10 cellular contexts compared by ENCODE assay signal in genomic region chr4:8394125-8394524, GRCh38. TPM values are rescaled to one million over a fixed set of nuclear protein-coding genes. Genes with fewer than 3 reads are reported as not detected.
DNase-seq lines count a peak whose midpoint lies in the region; ATAC-seq and TF ChIP-seq lines count a peak whose summit lies in the region.
"Had no signal": no experiment of that assay in that cellular context is flagged by ENCODE, and none has a peak within 500 bp of the region (broad histone marks: within the 10 kb centered on the region; RNA-seq: fewer than 3 reads in every experiment).

No MANE protein-coding gene starts in this region.

- H4K20me1 ChIP-seq in OCI-LY1 (ENCODE audit: insufficient read depth, low read length) (no peaks in the 10 kb centered on the region), fibroblast of lung (ENCODE audit: control insufficient read depth, extremely low read depth, insufficient read depth, low read length) (no peaks in the 10 kb centered on the region)

- H3K4me1 Mint-ChIP-seq in nephron = peaks cover 70% of the 10 kb centered on the region

- H3K9me2 ChIP-seq in OCI-LY1 (ENCODE audit: low read depth, low read length) = no peaks in the 10 kb centered on the region

- no peaks in the 10 kb centered on the region for H3K27me3 ChIP-seq in OCI-LY1 (ENCODE audit: insufficient read depth, low read length)
- no peaks in the 10 kb centered on the region for H3K27me3 ChIP-seq in fibroblast of lung (ENCODE audit: control insufficient read depth, insufficient read depth, low read length)
- H3K27me3 ChIP-seq in transverse colon = no peaks in the 10 kb centered on the region
- no peaks in the 10 kb centered on the region for H3K27me3 ChIP-seq in foreskin keratinocyte
- H3K27me3 ChIP-seq: cardiac muscle cell had no signal

- intact Hi-C loops in transverse colon (cut with DNase I; ENCODE audit: low total_unique reads) = loop anchor here (5.0 kb wide), 1 partner anchor 122 kb away; no protein-coding TSS in a partner anchor

- H3K36me3 Mint-ChIP-seq in nephron (ENCODE audit: low read depth) = peaks cover 41% of the 10 kb centered on the region

- H3K4me1 ChIP-seq in OCI-LY1 (ENCODE audit: insufficient read depth, low read length, severe bottlenecking) (peaks cover 93% of the 10 kb centered on the region), fibroblast of lung (ENCODE audit: control insufficient read depth, extremely low read depth, insufficient read depth, low read length) (peaks cover 21% of the 10 kb centered on the region), transverse colon (peaks cover 9 to 32% (median 16%) of the 10 kb centered on the region in 4 donors), foreskin keratinocyte (no peaks in the 10 kb centered on the region)

- H3K4me3 Mint-ChIP-seq in nephron = peak overlapping the region in 2 of 3 experiments; percentile 48 to 49

- H3K27me3 Mint-ChIP-seq in nephron (ENCODE audit: low read depth) = peaks cover 4% of the 10 kb centered on the region

- peaks cover 5% of the 10 kb centered on the region; the same call in 1 of the 2 replicates for H3F3A ChIP-seq in OCI-LY1 (ENCODE audit: insufficient read depth, low read length)

- H3K9me3 Mint-ChIP-seq in nephron = no peaks in the 10 kb centered on the region

- peak overlapping the region; percentile 100 for H3K27ac ChIP-seq in OCI-LY1 (ENCODE audit: low read depth, low read length, poor library complexity, severe bottlenecking)
- peak overlapping the region; percentile 22 for H3K27ac ChIP-seq in fibroblast of lung (ENCODE audit: insufficient read depth, low read length)
- H3K27ac ChIP-seq in transverse colon = peak overlapping the region; percentile 61 to 87 (median 78)
- H3K27ac ChIP-seq in foreskin keratinocyte = no peak overlapping the region
- H3K27ac ChIP-seq: cardiac muscle cell had no signal

- H3K9me3 ChIP-seq in OCI-LY1 (ENCODE audit: low read length) (no peaks in the 10 kb centered on the region), fibroblast of lung (ENCODE audit: control insufficient read depth, insufficient read depth, low read depth, low read length) (no peaks in the 10 kb centered on the region), transverse colon (no peaks in the 10 kb centered on the region)

- H3K4me2 ChIP-seq in OCI-LY1 (ENCODE audit: low read length) (peak overlapping the region; percentile 21; the same call in 1 of the 2 replicates), fibroblast of lung (ENCODE audit: extremely low read depth, insufficient read depth, low read length) (no peak overlapping the region)

- WGBS in transverse colon (ENCODE audit: low coverage in 1 of 2), 2 donors = 72 to 80% methylated on average over 6 to 18 of the region's 18 CpGs

- no peaks in the 10 kb centered on the region for H3K36me3 ChIP-seq in OCI-LY1 (ENCODE audit: insufficient read depth, low read length)
- peaks cover 3% of the 10 kb centered on the region for H3K36me3 ChIP-seq in fibroblast of lung (ENCODE audit: control insufficient read depth, insufficient read depth, low read length)
- H3K36me3 ChIP-seq in transverse colon = peaks cover 0 to 5% (median 2%) of the 10 kb centered on the region in 4 donors

- H3K79me2 ChIP-seq in OCI-LY1 (ENCODE audit: insufficient read depth, low read length) (no peaks in the 10 kb centered on the region), fibroblast of lung (ENCODE audit: control insufficient read depth, insufficient read depth, low read length) (no peaks in the 10 kb centered on the region)

- H3K4me3 ChIP-seq in OCI-LY1 (ENCODE audit: low read depth, low read length, poor library complexity, severe bottlenecking) (no peak overlapping the region), fibroblast of lung (replicated peaks in 1 of 4; ENCODE audit: control extremely low read depth in 1 of 4, insufficient read depth in 1 of 4, low read depth in 3 of 4, low read length in 4 of 4) (no peak overlapping the region), transverse colon (no peak overlapping the region)
- H3K4me3 ChIP-seq: cardiac muscle cell had no signal

- no peak for TF ChIP-seq EP300 in transverse colon (IDR thresholded peaks at IDR 0.05; ENCODE audit: low read depth)

- in situ Hi-C loops in transverse colon (cut with MboI; ENCODE audit: low pct_ligation_motif_present in 1 of 4, low pct_unique_long_range_greater_than_20kb in 1 of 4, low sequenced_read_pairs in 3 of 4) = no loop called here

- no peak for ATAC-seq in foreskin keratinocyte

- peak overlapping the region; percentile 94 to 95 (median 95) for H3K27ac Mint-ChIP-seq in nephron

- H3K9ac ChIP-seq in OCI-LY1 (ENCODE audit: low read length) (peak overlapping the region; percentile 46), fibroblast of lung (ENCODE audit: insufficient read depth, low read length) (no peak overlapping the region)

- no peak for TF ChIP-seq POLR2A in transverse colon (IDR thresholded peaks at IDR 0.05)

- no peak overlapping the region for H2AFZ ChIP-seq in OCI-LY1 (ENCODE audit: low read length)
- H2AFZ ChIP-seq in fibroblast of lung (ENCODE audit: low read length) = no peak overlapping the region

- DNase-seq in fibroblast of lung (ENCODE audit: low read depth in 2 of 2) = peak; percentile 75 to 82
- peak; percentile 49 for DNase-seq in transverse colon
- DNase-seq in COLO829 (ENCODE audit: low spot score) = no peak
- DNase-seq in NCI-H1417 treated with DMSO at 0.1 percent for 48 hours (lab: John Stamatoyannopoulos, UW) = no peak
- no peak for DNase-seq in D341Med (ENCODE audit: low spot score)
- no peak for DNase-seq in foreskin keratinocyte
- DNase-seq: NCI-H187 treated with DMSO at 0.1 percent for 48 hours had no signal

- TF ChIP-seq CTCF in OCI-LY1 (IDR thresholded peaks at IDR 0.05; ENCODE audit: low read length) (no peak), fibroblast of lung (conservative IDR thresholded peaks at IDR 0.05 in 1 of 2, IDR thresholded peaks at IDR 0.05 in 1 of 2; ENCODE audit: low read depth in 1 of 2, low read length in 2 of 2) (no peak), nephron (IDR thresholded peaks at IDR 0.05; ENCODE audit: unreplicated experiment in 3 of 3) (no peak), transverse colon (IDR thresholded peaks at IDR 0.05) (no peak), foreskin keratinocyte (conservative IDR thresholded peaks at IDR 0.05) (no peak)

RNA-seq across cellular contexts. Expression of gene ACOX3, which starts 46.4 kb away (rescaled TPM):
- total RNA-seq in fibroblast of lung (21.6 and 23.8 TPM in 2 replicates), transverse colon (100 to 1,000 TPM in 1 of 4 donors, 10 to 100 TPM in 3; 18.7 to 104 (median 31.3) TPM), foreskin keratinocyte (11.5 and 17.8 TPM in 2 replicates)
- polyA plus RNA-seq in fibroblast of lung (6.8 and 8.3 TPM in 2 replicates), foreskin keratinocyte (10.4 and 12.9 TPM in 2 replicates)
- polyA plus RNA-seq in fibroblast of lung (2012) = 15.0 and 20.3 TPM in 2 replicates
- polyA minus RNA-seq in fibroblast of lung (ENCODE audit: low replicate concordance) = 25.6 and 27.4 TPM in 2 replicates

RNA-seq across cellular contexts. Expression of gene TRMT44, which starts 46.5 kb away (rescaled TPM):
- total RNA-seq in fibroblast of lung = 12.8 and 14.0 TPM in 2 replicates
- polyA plus RNA-seq in fibroblast of lung = 5.5 and 6.5 TPM in 2 replicates
- 5.9 and 6.2 TPM in 2 replicates for polyA plus RNA-seq in fibroblast of lung (2012)
- polyA minus RNA-seq in fibroblast of lung (ENCODE audit: low replicate concordance) = 4.6 and 5.2 TPM in 2 replicates
- total RNA-seq in transverse colon = 100 to 1,000 TPM in 1 of 4 donors, 10 to 100 TPM in 3; 19.1 to 190 (median 29.7) TPM
- total RNA-seq in foreskin keratinocyte = 12.1 and 12.9 TPM in 2 replicates
- polyA plus RNA-seq in foreskin keratinocyte = 7.1 and 7.4 TPM in 2 replicates

Comparison
In these comparisons a context has a peak if more than half of its experiments do, and no peak if none do; other contexts are left out.
1. DNase-seq: peak in fibroblast of lung (2 of 2) and transverse colon (single experiment); none in COLO829 (single experiment), NCI-H1417 treated with DMSO at 0.1 percent for 48 hours (single experiment), D341Med (single experiment) and foreskin keratinocyte (0 of 2).